Comparison of ENCODE assay signal across 8 cellular contexts in the genomic region with DNA sequence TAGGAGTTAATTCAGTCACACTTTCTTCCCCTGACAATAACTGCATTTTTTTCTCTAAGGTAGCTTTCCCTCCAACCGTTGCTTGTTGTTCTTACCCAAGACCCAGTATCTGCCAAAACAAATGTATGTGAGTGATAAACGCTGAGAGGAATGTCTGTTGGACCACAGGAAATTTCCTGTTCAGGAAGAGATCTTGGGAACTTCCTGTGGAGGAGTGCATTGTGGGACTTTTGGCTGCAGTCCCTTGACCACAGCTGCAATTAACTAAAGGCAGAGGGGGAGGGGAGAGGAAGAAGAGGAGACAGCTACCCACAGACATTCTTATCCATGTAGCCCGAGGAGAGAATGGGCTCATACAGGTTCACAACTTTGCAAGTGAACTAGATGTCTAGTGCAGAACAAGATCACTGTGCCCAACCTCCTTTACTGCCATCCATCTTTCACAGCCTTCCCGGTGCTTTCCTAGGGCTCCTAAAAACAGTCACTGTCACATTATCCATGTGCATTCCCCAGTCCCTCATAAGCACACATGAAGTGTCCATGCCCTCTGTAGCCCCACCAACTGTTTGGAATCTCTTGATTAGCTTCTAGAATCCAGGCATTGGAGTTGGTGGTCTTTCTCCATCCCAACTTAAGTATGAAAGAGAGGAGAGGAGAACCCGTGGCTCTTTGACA.
A peak's percentile ranks its signal among the peaks of the same experiment; 100 is the strongest.
DNase-seq lines count a peak whose midpoint lies in the region; ATAC-seq and TF ChIP-seq lines count a peak whose summit lies in the region.

No MANE protein-coding gene starts in this region.

- ATAC-seq in thoracic aorta (ENCODE audit: insufficient number of reproducible peaks, low FRiP score, low read depth) = no peak

- H3K4me1 ChIP-seq in thoracic aorta (ENCODE audit: control insufficient read depth in 1 of 2, low read depth in 2 of 2) (peaks cover 47 to 52% of the 10 kb centered on the region in 2 donors), tibial nerve (peaks cover 0 to 13% (median 4%) of the 10 kb centered on the region in 4 donors)

- peaks cover 64% of the 10 kb centered on the region for H3K36me3 Mint-ChIP-seq in activated CD4-positive, alpha-beta T cell treated with anti-CD3 and anti-CD28 coated beads, Interleukin-2, amount 10 ng/mL, durations not matched to agents 24 days and 14 days (ENCODE audit: low read depth)

- no peaks in the 10 kb centered on the region for H3K9me3 ChIP-seq in SK-N-MC (ENCODE audit: low read depth, low read length)
- no peaks in the 10 kb centered on the region for H3K9me3 ChIP-seq in thoracic aorta
- no peaks in the 10 kb centered on the region for H3K9me3 ChIP-seq in tibial nerve

- no peak for TF ChIP-seq POLR2A in tibial nerve (IDR thresholded peaks at IDR 0.05)

- H3K27me3 Mint-ChIP-seq in activated CD4-positive, alpha-beta T cell treated with anti-CD3 and anti-CD28 coated beads, Interleukin-2, amount 10 ng/mL, durations not matched to agents 24 days and 14 days = no peaks in the 10 kb centered on the region

- no peaks in the 10 kb centered on the region for H3K27me3 ChIP-seq in thoracic aorta (replicated peaks; ENCODE audit: insufficient read depth)
- no peaks in the 10 kb centered on the region for H3K27me3 ChIP-seq in tibial nerve

- peak overlapping the region; percentile 94 for H3K27ac ChIP-seq in SK-N-MC
- H3K27ac ChIP-seq in thoracic aorta = peak overlapping the region; percentile 83 to 88
- no peak overlapping the region for H3K27ac ChIP-seq in tibial nerve

- H3K9ac ChIP-seq in SK-N-MC (ENCODE audit: insufficient read length) = peak overlapping the region; percentile 28

- H3K36me3 ChIP-seq in SK-N-MC (ENCODE audit: insufficient read depth, low read length) = no peaks in the 10 kb centered on the region
- H3K36me3 ChIP-seq in thoracic aorta = no peaks in the 10 kb centered on the region
- H3K36me3 ChIP-seq in tibial nerve = no peaks in the 10 kb centered on the region

- TF ChIP-seq EP300 in tibial nerve (IDR thresholded peaks at IDR 0.05) = no peak

- H3K27ac Mint-ChIP-seq in activated CD4-positive, alpha-beta T cell treated with anti-CD3 and anti-CD28 coated beads, Interleukin-2, amount 10 ng/mL, durations not matched to agents 24 days and 14 days = peak overlapping the region; percentile 59

- peak overlapping the region; percentile 63 for H3K4me3 Mint-ChIP-seq in activated CD4-positive, alpha-beta T cell treated with anti-CD3 and anti-CD28 coated beads, Interleukin-2, amount 10 ng/mL, durations not matched to agents 24 days and 14 days

- peak overlapping the region; percentile 53 for H3K4me3 ChIP-seq in SK-N-MC
- no peak overlapping the region for H3K4me3 ChIP-seq in thoracic aorta
- H3K4me3 ChIP-seq in tibial nerve = no peak overlapping the region

- WGBS in tibial nerve, 2 donors = 47 to 50% methylated on average over 5 of the region's 5 CpGs

- H3K9me3 Mint-ChIP-seq in activated CD4-positive, alpha-beta T cell treated with anti-CD3 and anti-CD28 coated beads, Interleukin-2, amount 10 ng/mL, durations not matched to agents 24 days and 14 days = peaks cover 10% of the 10 kb centered on the region

- no peak for DNase-seq in activated CD4-positive, alpha-beta T cell treated with anti-CD3 and anti-CD28 coated beads, Interleukin-2, amount 10 ng/mL, durations not matched to agents 24 days and 14 days
- no peak for DNase-seq in activated CD4-positive, alpha-beta T cell treated with anti-CD3 and anti-CD28 coated beads for 48 hours
- DNase-seq in SK-N-MC (ENCODE audit: low read depth, low spot score) = peak; percentile 89
- DNase-seq in fibroblast of peridontal ligament (ENCODE audit: extremely low read depth) = peak; percentile 67
- no peak for DNase-seq in thoracic aorta (ENCODE audit: low spot score)
- no peak for DNase-seq in tibial nerve (ENCODE audit: low spot score in 2 of 2)
- no peak for DNase-seq in NCI-H748 treated with DMSO at 0.1 percent for 48 hours (lab: John Stamatoyannopoulos, UW)
- no peak for DNase-seq in effector CD4-positive, alpha-beta T cell

- intact Hi-C loops in activated CD4-positive, alpha-beta T cell treated with anti-CD3 and anti-CD28 coated beads, Interleukin-2, amount 10 ng/mL, durations not matched to agents 24 days and 14 days (cut with micrococcal nuclease) = loop anchor here (2.0 kb wide), 1 partner anchor 18 kb away; no protein-coding TSS in a partner anchor

- H3K4me1 Mint-ChIP-seq in activated CD4-positive, alpha-beta T cell treated with anti-CD3 and anti-CD28 coated beads, Interleukin-2, amount 10 ng/mL, durations not matched to agents 24 days and 14 days = peaks cover 53% of the 10 kb centered on the region

- TF ChIP-seq CTCF in thoracic aorta (IDR thresholded peaks at IDR 0.05) (no peak), tibial nerve (IDR thresholded peaks at IDR 0.05) (no peak)

Comparison
In these comparisons a context has a peak if more than half of its experiments do, and no peak if none do; other contexts are left out.
1. DNase-seq: peak in SK-N-MC (single experiment) and fibroblast of peridontal ligament (single experiment); none in activated CD4-positive, alpha-beta T cell treated with anti-CD3 and anti-CD28 coated beads, Interleukin-2, amount 10 ng/mL, durations not matched to agents 24 days and 14 days (single experiment), activated CD4-positive, alpha-beta T cell treated with anti-CD3 and anti-CD28 coated beads for 48 hours (single experiment), thoracic aorta (single experiment), tibial nerve (0 of 2), NCI-H748 treated with DMSO at 0.1 percent for 48 hours (single experiment) and effector CD4-positive, alpha-beta T cell (single experiment).
2. H3K27ac ChIP-seq: peak in SK-N-MC (single experiment) and thoracic aorta (2 of 2); none in tibial nerve (0 of 4).